Comparison of ENCODE assay signal across 13 cellular contexts in genomic region chr3:32454731-32455608, GRCh38. TPM values are rescaled to one million over a fixed set of nuclear protein-coding genes. Genes with fewer than 3 reads are reported as not detected.
A peak's percentile ranks its signal among the peaks of the same experiment; 100 is the strongest.
DNase-seq lines count a peak whose midpoint lies in the region; ATAC-seq and TF ChIP-seq lines count a peak whose summit lies in the region.
"Had no signal": no experiment of that assay in that cellular context is flagged by ENCODE, and none has a peak within 500 bp of the region (broad histone marks: within the 10 kb centered on the region; RNA-seq: fewer than 3 reads in every experiment).

No MANE protein-coding gene starts in this region.

- H3K79me2 ChIP-seq in H9 (ENCODE audit: insufficient read depth, low read length) (no peaks in the 10 kb centered on the region), mesendoderm (ENCODE audit: control insufficient read depth, insufficient read depth, low read length) (no peaks in the 10 kb centered on the region)

- ATAC-seq in CD4-positive, alpha-beta T cell (ENCODE audit: poor library complexity): no peak
- no peak for ATAC-seq in activated naive CD8-positive, alpha-beta T cell treated with anti-CD3 and anti-CD28 coated beads, Interleukin-2, amount 10 ng/mL, durations not matched to agents 7 days and 5 days (ENCODE audit: low read depth)
- ATAC-seq in GM21447 (IDR thresholded peaks at IDR 0.05; ENCODE audit: unreplicated experiment): no peak

- H4K5ac ChIP-seq in H9 (ENCODE audit: insufficient read length, low read depth, low read length): no peak overlapping the region
- H4K5ac ChIP-seq in mesendoderm (ENCODE audit: low read length): no peak overlapping the region

- H3K9ac ChIP-seq in H9 (ENCODE audit: extremely low read depth, insufficient read length, low read length) (no peak overlapping the region), mesendoderm (ENCODE audit: low read length) (no peak overlapping the region)

- H3K4me1 ChIP-seq in H9 (ENCODE audit: insufficient read depth, low read length) (no peaks in the 10 kb centered on the region), mesendoderm (ENCODE audit: control insufficient read depth, low read depth, low read length) (peaks cover 8% of the 10 kb centered on the region)

- no peaks in the 10 kb centered on the region for H3K27me3 Mint-ChIP-seq in CD4-positive, alpha-beta T cell
- H3K27me3 Mint-ChIP-seq in H9 (ENCODE audit: low read depth): no peaks in the 10 kb centered on the region; the same call in 1 of the 2 replicates
- no peaks in the 10 kb centered on the region for H3K27me3 Mint-ChIP-seq in activated naive CD8-positive, alpha-beta T cell treated with anti-CD3 and anti-CD28 coated beads, Interleukin-2, amount 10 ng/mL, durations not matched to agents 7 days and 5 days

- H3K36me3 Mint-ChIP-seq in CD4-positive, alpha-beta T cell (ENCODE audit: low read depth): peaks cover 55% of the 10 kb centered on the region
- peaks cover 2 to 20% (median 18%) of the 10 kb centered on the region in 3 experiments for H3K36me3 Mint-ChIP-seq in H9 (ENCODE audit: insufficient read depth in 1 of 3, low read depth in 3 of 3)
- H3K36me3 Mint-ChIP-seq in activated naive CD8-positive, alpha-beta T cell treated with anti-CD3 and anti-CD28 coated beads, Interleukin-2, amount 10 ng/mL, durations not matched to agents 7 days and 5 days: peaks cover 18% of the 10 kb centered on the region

- no peaks in the 10 kb centered on the region for H4K20me1 ChIP-seq in H9 (ENCODE audit: control insufficient read depth, insufficient read depth, insufficient read length)

- no peak for TF ChIP-seq CTCF in CD4-positive, alpha-beta T cell (IDR thresholded peaks at IDR 0.05)
- no peak for TF ChIP-seq CTCF in H9 (conservative IDR thresholded peaks at IDR 0.05)

- H3T11ph ChIP-seq in H9 (ENCODE audit: low read length): no peak overlapping the region

- H2AFZ ChIP-seq in H9 (ENCODE audit: low read length): no peak overlapping the region

- H3K9me3 ChIP-seq in CD4-positive, alpha-beta T cell (ENCODE audit: control insufficient read depth, low read length): no peaks in the 10 kb centered on the region
- no peaks in the 10 kb centered on the region for H3K9me3 ChIP-seq in H9 (ENCODE audit: control insufficient read depth, low read depth, low read length)
- H3K9me3 ChIP-seq: neutrophil, Peyer's patch, transverse colon had no signal

- POLR2A ChIA-PET in CD4-positive, alpha-beta T cell (lab: Charles Lee): interaction anchor here (1.0 to 4.9 kb wide), 9 partner anchors 13 to 83 kb away, joined by 3 to 50 read pairs (median 7); partner anchors contain the start of gene CMTM7
- POLR2A ChIA-PET in activated naive CD8-positive, alpha-beta T cell treated with anti-CD3 and anti-CD28 coated beads, Interleukin-2, amount 10 ng/mL, durations not matched to agents 7 days and 5 days (lab: Charles Lee): interaction anchor here (0.9 to 3.5 kb wide), 3 partner anchors 19 to 41 kb away, joined by 3 to 29 read pairs (median 10); no protein-coding TSS in a partner anchor

- H3K56ac ChIP-seq in H9 (ENCODE audit: insufficient read length, low read depth, low read length) (no peak overlapping the region), mesendoderm (ENCODE audit: low read length) (peak overlapping the region; percentile 57)

- no peak overlapping the region for H2BK15ac ChIP-seq in H9 (ENCODE audit: low read depth, low read length)
- H2BK15ac ChIP-seq in mesendoderm (replicated peaks; ENCODE audit: low read depth): no peak overlapping the region

- H4K91ac ChIP-seq in H9 (ENCODE audit: insufficient read length, low read depth, low read length): no peak overlapping the region

- H3K18ac ChIP-seq in H9 (ENCODE audit: insufficient read length, low read depth, low read length) (no peak overlapping the region), mesendoderm (ENCODE audit: low read length) (no peak overlapping the region)

- no peak overlapping the region for H2BK20ac ChIP-seq in H9 (ENCODE audit: low read depth, low read length, poor library complexity, severe bottlenecking)

- H3K14ac ChIP-seq in H9 (ENCODE audit: insufficient read depth, low read length): no peak overlapping the region

- H2AK5ac ChIP-seq in H9 (ENCODE audit: insufficient read length, low read length): no peak overlapping the region
- no peak overlapping the region for H2AK5ac ChIP-seq in mesendoderm (ENCODE audit: low read length)

- intact Hi-C loops in CD4-positive, alpha-beta T cell (cut with DNase I, micrococcal nuclease): loop anchor here in 1 of 2 experiments (2.0 to 5.0 kb wide), 2 partner anchors 16 to 33 kb away; no protein-coding TSS in a partner anchor

- H3K4me3 ChIP-seq in mesendoderm (ENCODE audit: low read length): no peak overlapping the region
- H3K4me3 ChIP-seq: transverse colon had no signal

- no CpG with 5 or more reads among the region's 15 CpGs for WGBS in H9 (ENCODE audit: extremely low coverage, insufficient read length, low lambda C conversion rate)
- no CpG with 5 or more reads among the region's 15 CpGs for WGBS in mesendoderm (ENCODE audit: extremely low coverage, insufficient coverage, low lambda C conversion rate)

- H3K4me3 Mint-ChIP-seq in CD4-positive, alpha-beta T cell: peak overlapping the region; percentile 12
- no peak overlapping the region for H3K4me3 Mint-ChIP-seq in H9
- H3K4me3 Mint-ChIP-seq in activated naive CD8-positive, alpha-beta T cell treated with anti-CD3 and anti-CD28 coated beads, Interleukin-2, amount 10 ng/mL, durations not matched to agents 7 days and 5 days: no peak overlapping the region

- peaks cover 3% of the 10 kb centered on the region for H3K36me3 ChIP-seq in mesendoderm (ENCODE audit: control insufficient read depth, insufficient read depth, low read length)
- H3K36me3 ChIP-seq: Peyer's patch, transverse colon had no signal

- H3K79me1 ChIP-seq in H9 (ENCODE audit: insufficient read depth, low read depth, low read length, poor library complexity, severe bottlenecking) (no peaks in the 10 kb centered on the region), mesendoderm (ENCODE audit: low read length) (peaks cover 3% of the 10 kb centered on the region)

- H3K4me2 ChIP-seq in H9 (ENCODE audit: insufficient read depth, insufficient read length, low read length): no peak overlapping the region
- no peak overlapping the region for H3K4me2 ChIP-seq in mesendoderm (ENCODE audit: low read length)

- peak overlapping the region; percentile 90 for H3K27ac ChIP-seq in CD4-positive, alpha-beta T cell (ENCODE audit: low read depth, low read length)
- H3K27ac ChIP-seq in H9 (ENCODE audit: insufficient read length, low read depth, low read length): no peak overlapping the region
- H3K27ac ChIP-seq in mesendoderm (ENCODE audit: low read depth, low read length): no peak overlapping the region
- H3K27ac ChIP-seq: brain microvascular endothelial cell, transverse colon had no signal

- H3K4me1 Mint-ChIP-seq in CD4-positive, alpha-beta T cell (ENCODE audit: low read depth): peaks cover 53% of the 10 kb centered on the region
- H3K4me1 Mint-ChIP-seq in H9: peaks cover 31 to 33% of the 10 kb centered on the region in 2 experiments
- H3K4me1 Mint-ChIP-seq in activated naive CD8-positive, alpha-beta T cell treated with anti-CD3 and anti-CD28 coated beads, Interleukin-2, amount 10 ng/mL, durations not matched to agents 7 days and 5 days: peaks cover 36% of the 10 kb centered on the region

- H2BK12ac ChIP-seq in H9 (ENCODE audit: insufficient read length, low read depth, low read length): no peak overlapping the region

- DNase-seq in CD4-positive, alpha-beta T cell: no peak
- no peak for DNase-seq in H9
- no peak for DNase-seq in activated naive CD8-positive, alpha-beta T cell treated with anti-CD3 and anti-CD28 coated beads, Interleukin-2, amount 10 ng/mL, durations not matched to agents 7 days and 5 days
- DNase-seq in mesendoderm: no peak
- DNase-seq in NCI-H1930 (lab: John Stamatoyannopoulos, UW): no peak
- DNase-seq in NCI-H146 (lab: John Stamatoyannopoulos, UW): no peak
- DNase-seq in effector CD4-positive, alpha-beta T cell: no peak
- DNase-seq: brain microvascular endothelial cell, COR-L47, transverse colon had no signal

- H3K23ac ChIP-seq in H9 (ENCODE audit: insufficient read length, low read depth, low read length) (no peak overlapping the region), mesendoderm (ENCODE audit: low read length) (no peak overlapping the region)

- H2BK5ac ChIP-seq in H9 (ENCODE audit: insufficient read length, low read length): no peak overlapping the region
- no peak overlapping the region for H2BK5ac ChIP-seq in mesendoderm (ENCODE audit: low read length)

- H3K9me3 Mint-ChIP-seq in CD4-positive, alpha-beta T cell: no peaks in the 10 kb centered on the region
- H3K9me3 Mint-ChIP-seq in H9: no peaks in the 10 kb centered on the region; a peak in 1 of 5 replicates
- H3K9me3 Mint-ChIP-seq in activated naive CD8-positive, alpha-beta T cell treated with anti-CD3 and anti-CD28 coated beads, Interleukin-2, amount 10 ng/mL, durations not matched to agents 7 days and 5 days: no peaks in the 10 kb centered on the region

- peak overlapping the region; percentile 95 for H3K27ac Mint-ChIP-seq in CD4-positive, alpha-beta T cell
- H3K27ac Mint-ChIP-seq in H9: peak overlapping the region in 2 of 3 experiments; percentile 40 to 86; a peak in 4 of 7 replicates
- H3K27ac Mint-ChIP-seq in activated naive CD8-positive, alpha-beta T cell treated with anti-CD3 and anti-CD28 coated beads, Interleukin-2, amount 10 ng/mL, durations not matched to agents 7 days and 5 days: peak overlapping the region; percentile 88

- H4K8ac ChIP-seq in H9 (replicated peaks; ENCODE audit: insufficient read length, low read depth, low read length) (no peak overlapping the region), mesendoderm (ENCODE audit: low read depth, low read length) (no peak overlapping the region)

- no peak overlapping the region for H2BK120ac ChIP-seq in H9 (ENCODE audit: low read depth, low read length, poor library complexity, severe bottlenecking)
- H2BK120ac ChIP-seq in mesendoderm (ENCODE audit: low read depth, low read length): no peak overlapping the region

- H3K23me2 ChIP-seq in H9 (ENCODE audit: insufficient read length, low read depth, low read length, poor library complexity, severe bottlenecking): no peaks in the 10 kb centered on the region

- no peak overlapping the region for H3K4ac ChIP-seq in H9 (ENCODE audit: low read depth, low read length)
- H3K4ac ChIP-seq in mesendoderm (ENCODE audit: low read depth, low read length): no peak overlapping the region

- CTCF ChIA-PET in CD4-positive, alpha-beta T cell (lab: Charles Lee): interaction anchor here (3.7 kb wide), 1 partner anchor 13 kb away, joined by 22 read pairs; no protein-coding TSS in a partner anchor

- no peaks in the 10 kb centered on the region for H3K27me3 ChIP-seq in CD4-positive, alpha-beta T cell (ENCODE audit: control insufficient read depth, insufficient read depth, low read length)
- no peaks in the 10 kb centered on the region for H3K27me3 ChIP-seq in H9 (ENCODE audit: insufficient read depth, low read length)
- H3K27me3 ChIP-seq in mesendoderm (ENCODE audit: insufficient read depth, low read length, poor library complexity): no peaks in the 10 kb centered on the region
- H3K27me3 ChIP-seq: brain microvascular endothelial cell, neutrophil, Peyer's patch, transverse colon had no signal

RNA-seq across cellular contexts. Expression of gene CMTM6, which starts 47.7 kb away (rescaled TPM):
- total RNA-seq in CD4-positive, alpha-beta T cell: 10 to 100 TPM; 36.5 to 37.8 TPM
- total RNA-seq in H9 (2021): 42.7 and 43.5 TPM in 2 replicates
- 10 to 100 TPM; 37.8 to 38.0 TPM for total RNA-seq in activated naive CD8-positive, alpha-beta T cell treated with anti-CD3 and anti-CD28 coated beads, Interleukin-2, amount 10 ng/mL, durations not matched to agents 7 days and 5 days
- polyA plus RNA-seq in mesendoderm (2013, experiment 1 of 2): 48.8 TPM
- 47.4 TPM for polyA plus RNA-seq in mesendoderm (2013, experiment 2 of 2)
